ENCODE assay signal across 14 cellular contexts in the genomic region with DNA sequence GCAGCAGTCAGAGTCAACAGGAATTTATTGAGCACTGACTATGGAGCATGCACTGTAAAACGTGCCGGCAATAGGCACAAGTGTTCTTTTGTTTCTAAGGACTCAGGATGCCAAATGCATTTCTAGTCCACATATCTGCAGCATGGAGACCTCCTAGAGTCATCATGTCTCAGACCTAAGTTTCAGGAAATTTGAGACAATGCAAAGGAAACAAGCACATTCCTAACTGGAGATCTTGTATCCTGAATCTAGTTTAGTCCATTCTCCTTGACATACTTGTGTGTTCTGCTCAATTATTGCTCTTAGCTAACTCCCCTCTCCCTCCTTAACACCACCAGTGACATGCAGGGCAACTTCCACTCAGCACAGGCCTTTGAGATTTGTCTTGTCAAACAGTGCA.
DNase-seq lines count a peak whose midpoint lies in the region; ATAC-seq and TF ChIP-seq lines count a peak whose summit lies in the region.
"Had no signal": no experiment of that assay in that cellular context is flagged by ENCODE, and none has a peak within 500 bp of the region (broad histone marks: within the 10 kb centered on the region; RNA-seq: fewer than 3 reads in every experiment).

No MANE protein-coding gene starts in this region.

- peak overlapping the region; percentile 28 to 59 (median 39) for H3K27ac ChIP-seq in esophagus muscularis mucosa (replicated peaks in 1 of 4)
- peak overlapping the region; percentile 34 for H3K27ac ChIP-seq in suprapubic skin
- H3K27ac ChIP-seq in brain microvascular endothelial cell: no peak overlapping the region
- H3K27ac ChIP-seq: VCaP had no signal

- in situ Hi-C loops in brain microvascular endothelial cell (cut with HindIII; ENCODE audit: low pct_ligation_motif_present, low sequenced_read_pairs): no loop called here

- TF ChIP-seq EP300 in esophagus muscularis mucosa (IDR thresholded peaks at IDR 0.05) (no peak), suprapubic skin (IDR thresholded peaks at IDR 0.05) (no peak)

- H3K27me3 ChIP-seq in esophagus muscularis mucosa (no peaks in the 10 kb centered on the region), suprapubic skin (no peaks in the 10 kb centered on the region), brain microvascular endothelial cell (replicated peaks) (no peaks in the 10 kb centered on the region)
- H3K27me3 ChIP-seq: ovary, spleen had no signal

- H3K4me1 ChIP-seq in esophagus muscularis mucosa (peaks cover 11 to 30% (median 23%) of the 10 kb centered on the region in 4 donors), suprapubic skin (peaks cover 30% of the 10 kb centered on the region)

- TF ChIP-seq POLR2A in esophagus muscularis mucosa (IDR thresholded peaks at IDR 0.05; ENCODE audit: low read depth): no peak
- no peak for TF ChIP-seq POLR2A in suprapubic skin (IDR thresholded peaks at IDR 0.05)

- no peak for TF ChIP-seq CTCF in esophagus muscularis mucosa (IDR thresholded peaks at IDR 0.05)
- TF ChIP-seq CTCF in suprapubic skin (IDR thresholded peaks at IDR 0.05): no peak
- no peak for TF ChIP-seq CTCF in brain microvascular endothelial cell (IDR thresholded peaks at IDR 0.05; ENCODE audit: low read depth, low read length, missing control alignments)

- 80% methylated on average over 1 of the region's 2 CpGs for WGBS in esophagus muscularis mucosa
- 58% methylated on average over 2 of the region's 2 CpGs for WGBS in suprapubic skin

- H3K9me3 ChIP-seq in esophagus muscularis mucosa: no peaks in the 10 kb centered on the region
- no peaks in the 10 kb centered on the region for H3K9me3 ChIP-seq in suprapubic skin
- H3K9me3 ChIP-seq: ovary, spleen had no signal

- intact Hi-C loops in esophagus muscularis mucosa (cut with DNase I): no loop called here

- H3K36me3 ChIP-seq in esophagus muscularis mucosa (no peaks in the 10 kb centered on the region), suprapubic skin (no peaks in the 10 kb centered on the region), brain microvascular endothelial cell (replicated peaks) (no peaks in the 10 kb centered on the region)
- H3K36me3 ChIP-seq: ovary, spleen had no signal

- ATAC-seq in left lobe of liver (peak; percentile 39), HG03520 (IDR thresholded peaks at IDR 0.05; ENCODE audit: unreplicated experiment) (no peak)
- ATAC-seq: stimulated activated memory B cell treated with anti-CD40 and anti-IgM and Interleukin-4, amounts not matched to agents 10 μg/mL and 1 μg/mL and 100 μg/mL, for 72 hours had no signal

- DNase-seq in HCEC 1CT (peak; percentile 28), esophagus muscularis mucosa (ENCODE audit: extremely low spot score) (no peak), left lobe of liver (ENCODE audit: low spot score) (no peak), suprapubic skin (ENCODE audit: low spot score in 2 of 2) (no peak), SIG-M5 treated with dmso at 0.1 percent for 504 hours (lab: John Stamatoyannopoulos, UW; ENCODE audit: unreplicated experiment) (no peak), brain microvascular endothelial cell (no peak)
- no peak for DNase-seq in effector CD4-positive, alpha-beta T cell
- DNase-seq: H9, NCI-H1694 treated with DMSO at 0.1 percent for 48 hours, spleen had no signal

- H3K4me3 ChIP-seq in esophagus muscularis mucosa (no peak overlapping the region), suprapubic skin (no peak overlapping the region), brain microvascular endothelial cell (ENCODE audit: low read depth, low read length) (no peak overlapping the region)
- H3K4me3 ChIP-seq: ovary, spleen had no signal
